Comparison of ENCODE assay signal across 1 cellular context in the genomic region with DNA sequence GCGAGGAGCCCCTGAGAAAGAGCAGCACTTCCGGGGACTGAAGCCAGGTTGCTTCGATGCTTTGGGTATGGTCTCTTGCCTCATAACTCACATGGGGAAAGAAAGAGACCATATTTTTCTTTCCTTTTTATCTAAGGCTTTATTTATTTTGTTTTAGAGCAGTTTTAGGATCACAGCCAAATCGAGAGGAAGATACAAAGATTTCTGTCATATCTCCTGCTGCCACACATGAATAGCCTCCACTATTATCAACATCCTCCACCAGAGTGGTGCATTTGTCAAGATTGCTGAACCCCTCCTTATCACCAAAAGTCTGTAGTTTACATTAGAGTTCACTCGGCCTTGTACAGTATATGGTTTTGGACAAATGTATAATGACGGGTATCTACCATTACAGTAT.
TF ChIP-seq lines count a peak whose summit lies in the region.

No MANE protein-coding gene starts in this region.

TF ChIP-seq in K562, 482 proteins besides CTCF, POLR2A, EP300 and RAD21 (continued from another document):
- TF ChIP-seq, protein P1, sequence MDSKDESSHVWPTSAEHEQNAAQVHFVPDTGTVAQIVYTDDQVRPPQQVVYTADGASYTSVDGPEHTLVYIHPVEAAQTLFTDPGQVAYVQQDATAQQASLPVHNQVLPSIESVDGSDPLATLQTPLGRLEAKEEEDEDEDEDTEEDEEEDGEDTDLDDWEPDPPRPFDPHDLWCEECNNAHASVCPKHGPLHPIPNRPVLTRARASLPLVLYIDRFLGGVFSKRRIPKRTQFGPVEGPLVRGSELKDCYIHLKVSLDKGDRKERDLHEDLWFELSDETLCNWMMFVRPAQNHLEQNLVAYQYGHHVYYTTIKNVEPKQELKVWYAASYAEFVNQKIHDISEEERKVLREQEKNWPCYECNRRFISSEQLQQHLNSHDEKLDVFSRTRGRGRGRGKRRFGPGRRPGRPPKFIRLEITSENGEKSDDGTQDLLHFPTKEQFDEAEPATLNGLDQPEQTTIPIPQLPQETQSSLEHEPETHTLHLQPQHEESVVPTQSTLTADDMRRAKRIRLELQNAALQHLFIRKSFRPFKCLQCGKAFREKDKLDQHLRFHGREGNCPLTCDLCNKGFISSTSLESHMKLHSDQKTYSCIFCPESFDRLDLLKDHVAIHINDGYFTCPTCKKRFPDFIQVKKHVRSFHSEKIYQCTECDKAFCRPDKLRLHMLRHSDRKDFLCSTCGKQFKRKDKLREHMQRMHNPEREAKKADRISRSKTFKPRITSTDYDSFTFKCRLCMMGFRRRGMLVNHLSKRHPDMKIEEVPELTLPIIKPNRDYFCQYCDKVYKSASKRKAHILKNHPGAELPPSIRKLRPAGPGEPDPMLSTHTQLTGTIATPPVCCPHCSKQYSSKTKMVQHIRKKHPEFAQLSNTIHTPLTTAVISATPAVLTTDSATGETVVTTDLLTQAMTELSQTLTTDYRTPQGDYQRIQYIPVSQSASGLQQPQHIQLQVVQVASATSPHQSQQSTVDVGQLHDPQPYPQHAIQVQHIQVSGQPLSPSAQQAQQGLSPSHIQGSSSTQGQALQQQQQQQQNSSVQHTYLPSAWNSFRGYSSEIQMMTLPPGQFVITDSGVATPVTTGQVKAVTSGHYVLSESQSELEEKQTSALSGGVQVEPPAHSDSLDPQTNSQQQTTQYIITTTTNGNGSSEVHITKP (IDR thresholded peaks at IDR 0.05; ENCODE audit: partially characterized antibody), result no peak
- TF ChIP-seq MYC (IDR thresholded peaks at IDR 0.05; ENCODE audit: low read depth, low read length) (0 out of 2 replicates have a peak, but pooled peaks have one; percentile 33), MYC (CRISPR knock-in tag; IDR thresholded peaks at IDR 0.05; ENCODE audit: borderline replicate concordance, low read depth) (no peak), ESRRB (CRISPR knock-in tag; IDR thresholded peaks at IDR 0.05; ENCODE audit: borderline replicate concordance) (no peak), NFXL1 (CRISPR knock-in tag; IDR thresholded peaks at IDR 0.05) (no peak), HNRNPL (IDR thresholded peaks at IDR 0.05; ENCODE audit: low read depth, low read length) (no peak), ELF2 (CRISPR knock-in tag; IDR thresholded peaks at IDR 0.05) (no peak), TAF7 (tag; IDR thresholded peaks at IDR 0.05) (no peak), FOXJ3 (CRISPR knock-in tag; IDR thresholded peaks at IDR 0.05) (no peak), NR2C2 (CRISPR knock-in tag; IDR thresholded peaks at IDR 0.05) (no peak), NR2C2 (tag; IDR thresholded peaks at IDR 0.05) (no peak), ZNF780A (CRISPR knock-in tag; IDR thresholded peaks at IDR 0.05) (no peak), ERF (CRISPR knock-in tag; IDR thresholded peaks at IDR 0.05) (no peak)
- TF ChIP-seq, protein P2, sequence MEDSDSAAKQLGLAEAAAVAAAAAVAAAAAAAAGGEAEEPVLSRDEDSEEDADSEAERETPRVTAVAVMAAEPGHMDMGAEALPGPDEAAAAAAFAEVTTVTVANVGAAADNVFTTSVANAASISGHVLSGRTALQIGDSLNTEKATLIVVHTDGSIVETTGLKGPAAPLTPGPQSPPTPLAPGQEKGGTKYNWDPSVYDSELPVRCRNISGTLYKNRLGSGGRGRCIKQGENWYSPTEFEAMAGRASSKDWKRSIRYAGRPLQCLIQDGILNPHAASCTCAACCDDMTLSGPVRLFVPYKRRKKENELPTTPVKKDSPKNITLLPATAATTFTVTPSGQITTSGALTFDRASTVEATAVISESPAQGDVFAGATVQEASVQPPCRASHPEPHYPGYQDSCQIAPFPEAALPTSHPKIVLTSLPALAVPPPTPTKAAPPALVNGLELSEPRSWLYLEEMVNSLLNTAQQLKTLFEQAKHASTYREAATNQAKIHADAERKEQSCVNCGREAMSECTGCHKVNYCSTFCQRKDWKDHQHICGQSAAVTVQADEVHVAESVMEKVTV (CRISPR knock-in tag; IDR thresholded peaks at IDR 0.05), result no peak
- TF ChIP-seq, protein P3, sequence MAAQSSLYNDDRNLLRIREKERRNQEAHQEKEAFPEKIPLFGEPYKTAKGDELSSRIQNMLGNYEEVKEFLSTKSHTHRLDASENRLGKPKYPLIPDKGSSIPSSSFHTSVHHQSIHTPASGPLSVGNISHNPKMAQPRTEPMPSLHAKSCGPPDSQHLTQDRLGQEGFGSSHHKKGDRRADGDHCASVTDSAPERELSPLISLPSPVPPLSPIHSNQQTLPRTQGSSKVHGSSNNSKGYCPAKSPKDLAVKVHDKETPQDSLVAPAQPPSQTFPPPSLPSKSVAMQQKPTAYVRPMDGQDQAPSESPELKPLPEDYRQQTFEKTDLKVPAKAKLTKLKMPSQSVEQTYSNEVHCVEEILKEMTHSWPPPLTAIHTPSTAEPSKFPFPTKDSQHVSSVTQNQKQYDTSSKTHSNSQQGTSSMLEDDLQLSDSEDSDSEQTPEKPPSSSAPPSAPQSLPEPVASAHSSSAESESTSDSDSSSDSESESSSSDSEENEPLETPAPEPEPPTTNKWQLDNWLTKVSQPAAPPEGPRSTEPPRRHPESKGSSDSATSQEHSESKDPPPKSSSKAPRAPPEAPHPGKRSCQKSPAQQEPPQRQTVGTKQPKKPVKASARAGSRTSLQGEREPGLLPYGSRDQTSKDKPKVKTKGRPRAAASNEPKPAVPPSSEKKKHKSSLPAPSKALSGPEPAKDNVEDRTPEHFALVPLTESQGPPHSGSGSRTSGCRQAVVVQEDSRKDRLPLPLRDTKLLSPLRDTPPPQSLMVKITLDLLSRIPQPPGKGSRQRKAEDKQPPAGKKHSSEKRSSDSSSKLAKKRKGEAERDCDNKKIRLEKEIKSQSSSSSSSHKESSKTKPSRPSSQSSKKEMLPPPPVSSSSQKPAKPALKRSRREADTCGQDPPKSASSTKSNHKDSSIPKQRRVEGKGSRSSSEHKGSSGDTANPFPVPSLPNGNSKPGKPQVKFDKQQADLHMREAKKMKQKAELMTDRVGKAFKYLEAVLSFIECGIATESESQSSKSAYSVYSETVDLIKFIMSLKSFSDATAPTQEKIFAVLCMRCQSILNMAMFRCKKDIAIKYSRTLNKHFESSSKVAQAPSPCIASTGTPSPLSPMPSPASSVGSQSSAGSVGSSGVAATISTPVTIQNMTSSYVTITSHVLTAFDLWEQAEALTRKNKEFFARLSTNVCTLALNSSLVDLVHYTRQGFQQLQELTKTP (IDR thresholded peaks at IDR 0.05; ENCODE audit: low read depth in 1 of 2, partially characterized antibody in 2 of 2), result no peak
- TF ChIP-seq, protein P4, sequence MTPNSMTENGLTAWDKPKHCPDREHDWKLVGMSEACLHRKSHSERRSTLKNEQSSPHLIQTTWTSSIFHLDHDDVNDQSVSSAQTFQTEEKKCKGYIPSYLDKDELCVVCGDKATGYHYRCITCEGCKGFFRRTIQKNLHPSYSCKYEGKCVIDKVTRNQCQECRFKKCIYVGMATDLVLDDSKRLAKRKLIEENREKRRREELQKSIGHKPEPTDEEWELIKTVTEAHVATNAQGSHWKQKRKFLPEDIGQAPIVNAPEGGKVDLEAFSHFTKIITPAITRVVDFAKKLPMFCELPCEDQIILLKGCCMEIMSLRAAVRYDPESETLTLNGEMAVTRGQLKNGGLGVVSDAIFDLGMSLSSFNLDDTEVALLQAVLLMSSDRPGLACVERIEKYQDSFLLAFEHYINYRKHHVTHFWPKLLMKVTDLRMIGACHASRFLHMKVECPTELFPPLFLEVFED (CRISPR knock-in tag; conservative IDR thresholded peaks at IDR 0.05), result no peak
